Comparison of ENCODE assay signal across 19 cellular contexts in genomic region chr4:155509619-155510018, GRCh38.
DNase-seq lines count a peak whose midpoint lies in the region; ATAC-seq lines count a peak whose summit lies in the region.
"Had no signal": no experiment of that assay in that cellular context is flagged by ENCODE, and none has a peak within 500 bp of the region (broad histone marks: within the 10 kb centered on the region; RNA-seq: fewer than 3 reads in every experiment).

No MANE protein-coding gene starts in this region.

- ATAC-seq in GM21367 (IDR thresholded peaks at IDR 0.05; ENCODE audit: unreplicated experiment) (no peak), GM21447 (IDR thresholded peaks at IDR 0.05; ENCODE audit: unreplicated experiment) (no peak)
- ATAC-seq: activated CD4-positive, CD25-positive, alpha-beta regulatory T cell treated with anti-CD3 and anti-CD28 coated beads, Interleukin-2, amount 50 U/mL, for 24 hours; activated CD8-positive, alpha-beta T cell treated with anti-CD3 and anti-CD28 coated beads, Interleukin-2, amount 10 ng/mL, durations not matched to agents 7 days and 5 days; right lobe of liver; stimulated activated naive B cell treated with anti-CD40 and anti-IgM and Interleukin-4, amounts not matched to agents 10 μg/mL and 1 μg/mL and 100 μg/mL, for 72 hours had no signal

- DNase-seq in COR-L47 (lab: John Stamatoyannopoulos, UW) (peak; percentile 25), NCI-H446 treated with DMSO at 0.1 percent for 48 hours (lab: John Stamatoyannopoulos, UW) (peak; percentile 47), fibroblast of gingiva (ENCODE audit: low read depth) (peak; percentile 42), pons (ENCODE audit: low spot score) (peak; percentile 25), kidney tubule cell (ENCODE audit: low spot score) (no peak)
- DNase-seq: activated CD8-positive, alpha-beta T cell treated with anti-CD3 and anti-CD28 coated beads, Interleukin-2, amount 10 ng/mL, durations not matched to agents 7 days and 5 days; activated naive CD4-positive, alpha-beta T cell treated with anti-CD3 and anti-CD28 coated beads, Interleukin-2, amount 10 ng/mL, durations not matched to agents 7 days and 5 days; activated T-cell treated with anti-CD3 and anti-CD28 coated beads, Interleukin-2, amount 50 U/mL, for 24 hours; erythroblast; NCI-H1436 treated with DMSO at 0.1 percent for 48 hours; NCI-H2171 treated with DMSO at 0.1 percent for 48 hours; NCI-H774; PC-9; right lobe of liver; stimulated activated naive B cell treated with anti-CD40 and anti-IgM and Interleukin-4, amounts not matched to agents 10 μg/mL and 1 μg/mL and 100 μg/mL, for 72 hours; thyroid gland had no signal
